Comparison of ENCODE assay signal across 10 cellular contexts in genomic region chr14:102318781-102319276, GRCh38. TPM values are rescaled to one million over a fixed set of nuclear protein-coding genes. Genes with fewer than 3 reads are reported as not detected.
DNase-seq lines count a peak whose midpoint lies in the region; ATAC-seq, FAIRE-seq and TF ChIP-seq lines count a peak whose summit lies in the region.
"Had no signal": no experiment of that assay in that cellular context is flagged by ENCODE, and none has a peak within 500 bp of the region (broad histone marks: within the 10 kb centered on the region; RNA-seq: fewer than 3 reads in every experiment).

No MANE protein-coding gene starts in this region.

- no peak overlapping the region for H3K4ac ChIP-seq in mesendoderm (ENCODE audit: low read depth, low read length)

- H3K27ac ChIP-seq in K562 (ENCODE audit: extremely low read depth, low read depth, low read length) (no peak overlapping the region; the same call in 2 of the 3 replicates), mesendoderm (ENCODE audit: low read depth, low read length) (no peak overlapping the region), urinary bladder (ENCODE audit: low read depth) (peak overlapping the region; percentile 76)

- H3K4me1 Mint-ChIP-seq in activated naive CD4-positive, alpha-beta T cell treated with anti-CD3 and anti-CD28 coated beads, Interleukin-2, amount 50 U/mL, for 24 hours = peaks cover 63% of the 10 kb centered on the region

- no peak for TF ChIP-seq EP300 in K562 (IDR thresholded peaks at IDR 0.05; ENCODE audit: low read length)

- peaks cover 7% of the 10 kb centered on the region for H3K79me1 ChIP-seq in mesendoderm (ENCODE audit: low read length)

- peak overlapping the region; percentile 66 for H3K56ac ChIP-seq in mesendoderm (ENCODE audit: low read length)

- no peak for DNase-seq in activated naive CD4-positive, alpha-beta T cell (lab: John Stamatoyannopoulos, UW)
- DNase-seq in K562 (ENCODE audit: extremely low read depth in 1 of 4, low spot score in 3 of 4) = no peak
- DNase-seq in mesendoderm = no peak
- DNase-seq in D721Med (ENCODE audit: insufficient read length, low spot score) = no peak

- in situ Hi-C loops in K562 (cut with MboI) = loop anchor here (5.0 to 10.0 kb wide), 3 partner anchors 254 to 614 kb away; partner anchors contain the start of gene DYNC1H1

- H4K5ac ChIP-seq in mesendoderm (ENCODE audit: low read length) = no peak overlapping the region

- H3K4me3 ChIP-seq in K562 (peak overlapping the region; percentile 84), mesendoderm (ENCODE audit: low read length) (no peak overlapping the region), urinary bladder (ENCODE audit: low read depth, low read length) (peak overlapping the region; percentile 84)

- no peaks in the 10 kb centered on the region for H3K9me3 ChIP-seq in K562 (replicated peaks; ENCODE audit: control insufficient read depth, insufficient read depth, low read depth, low read length)

- no peaks in the 10 kb centered on the region for H3K9me3 Mint-ChIP-seq in activated naive CD4-positive, alpha-beta T cell treated with anti-CD3 and anti-CD28 coated beads, Interleukin-2, amount 50 U/mL, for 24 hours

- H3K4me2 ChIP-seq in K562 (ENCODE audit: insufficient read depth, low read length) (peak overlapping the region; percentile 91), mesendoderm (ENCODE audit: low read length) (peak overlapping the region; percentile 5)

- peaks cover 15% of the 10 kb centered on the region for H3K79me2 ChIP-seq in K562 (ENCODE audit: control insufficient read depth, insufficient read depth, low read length)
- peaks cover 2% of the 10 kb centered on the region for H3K79me2 ChIP-seq in mesendoderm (ENCODE audit: control insufficient read depth, insufficient read depth, low read length)

- TF ChIP-seq CTCF in K562 (IDR thresholded peaks at IDR 0.05 in 2 of 3, conservative IDR thresholded peaks at IDR 0.05 in 1 of 3; ENCODE audit: insufficient read depth in 2 of 3, low read depth in 1 of 3, low read length in 3 of 3) = no peak
- TF ChIP-seq CTCF in D721Med (IDR thresholded peaks at IDR 0.05; ENCODE audit: insufficient read depth, missing control alignments) = no peak

- peak overlapping the region in 1 of 2 experiments; percentile 91; a peak in 2 of 4 replicates for H3K9ac ChIP-seq in K562 (ENCODE audit: insufficient read depth in 1 of 2, low read depth in 2 of 2, low read length in 2 of 2)
- peak overlapping the region; percentile 55 for H3K9ac ChIP-seq in mesendoderm (ENCODE audit: low read length)

- H3K4me1 ChIP-seq in K562 (replicated peaks in 1 of 2; ENCODE audit: control insufficient read depth in 2 of 2, insufficient read depth in 2 of 2, low read length in 2 of 2) (peaks cover 24 to 31% of the 10 kb centered on the region in 2 experiments; a peak in 4 of 5 replicates), mesendoderm (ENCODE audit: control insufficient read depth, low read depth, low read length) (peaks cover 2% of the 10 kb centered on the region), urinary bladder (ENCODE audit: insufficient read depth) (no peaks in the 10 kb centered on the region)

- H3K27me3 ChIP-seq in K562 (ENCODE audit: control insufficient read depth in 2 of 2, insufficient read depth in 2 of 2, low read length in 2 of 2) = no peaks in the 10 kb centered on the region
- no peaks in the 10 kb centered on the region for H3K27me3 ChIP-seq in mesendoderm (ENCODE audit: insufficient read depth, low read length, poor library complexity)

- H2AK5ac ChIP-seq in mesendoderm (ENCODE audit: low read length) = no peak overlapping the region

- H2BK5ac ChIP-seq in mesendoderm (ENCODE audit: low read length) = no peak overlapping the region

- H3K9me1 ChIP-seq in K562 (ENCODE audit: control insufficient read depth, insufficient read depth, low read length) = no peaks in the 10 kb centered on the region

- H3K36me3 Mint-ChIP-seq in activated naive CD4-positive, alpha-beta T cell treated with anti-CD3 and anti-CD28 coated beads, Interleukin-2, amount 50 U/mL, for 24 hours = no peaks in the 10 kb centered on the region

- WGBS in K562 (ENCODE audit: insufficient coverage, low coverage, missing lambda C conversion rate) = 51% methylated on average over 13 of the region's 15 CpGs
- no CpG with 5 or more reads among the region's 15 CpGs for WGBS in mesendoderm (ENCODE audit: extremely low coverage, insufficient coverage, low lambda C conversion rate)
- WGBS in urinary bladder = 66% methylated on average over 15 of the region's 15 CpGs

- no TSS peak for BruUV-seq in K562 (replicated peaks; lab: Mats Ljungman, UMichigan)

- POLR2A ChIA-PET in K562 (lab: Yijun Ruan, JAX) = no interaction called here

- H4K8ac ChIP-seq in mesendoderm (ENCODE audit: low read depth, low read length) = no peak overlapping the region

- no peak overlapping the region for H3K18ac ChIP-seq in mesendoderm (ENCODE audit: low read length)

- H4K20me1 ChIP-seq in K562 (replicated peaks; ENCODE audit: control insufficient read depth, insufficient read depth, low read length) = no peaks in the 10 kb centered on the region

- no peak overlapping the region for H2BK15ac ChIP-seq in mesendoderm (replicated peaks; ENCODE audit: low read depth)

- no peak overlapping the region for H3K23ac ChIP-seq in mesendoderm (ENCODE audit: low read length)

- peak overlapping the region; percentile 98 for H3K27ac Mint-ChIP-seq in activated naive CD4-positive, alpha-beta T cell treated with anti-CD3 and anti-CD28 coated beads, Interleukin-2, amount 50 U/mL, for 24 hours

- H3K36me3 ChIP-seq in K562 (ENCODE audit: control insufficient read depth, insufficient read depth, low read length) = peaks cover 14% of the 10 kb centered on the region; the same call in 2 of the 3 replicates
- no peaks in the 10 kb centered on the region for H3K36me3 ChIP-seq in mesendoderm (ENCODE audit: control insufficient read depth, insufficient read depth, low read length)
- H3K36me3 ChIP-seq in urinary bladder (ENCODE audit: insufficient read depth) = no peaks in the 10 kb centered on the region

- intact Hi-C loops in K562 (cut with micrococcal nuclease) = loop anchor here (5.0 kb wide), 3 partner anchors 198 to 357 kb away; partner anchors contain the start of gene DYNC1H1

- H3K27me3 Mint-ChIP-seq in activated naive CD4-positive, alpha-beta T cell treated with anti-CD3 and anti-CD28 coated beads, Interleukin-2, amount 50 U/mL, for 24 hours = no peaks in the 10 kb centered on the region

- FAIRE-seq in K562 (lab: Jason Lieb, UNC) (no peak), D721Med (lab: Jason Lieb, UNC) (no peak)
- FAIRE-seq: G401.6, RCC 7860 had no signal

- peak overlapping the region; percentile 99 for H2AFZ ChIP-seq in K562 (ENCODE audit: low read depth, low read length)

- TF ChIP-seq POLR2A in K562 (conservative IDR thresholded peaks at IDR 0.05) = no peak

- H2BK120ac ChIP-seq in mesendoderm (ENCODE audit: low read depth, low read length) = no peak overlapping the region

- H3K4me3 Mint-ChIP-seq in activated naive CD4-positive, alpha-beta T cell treated with anti-CD3 and anti-CD28 coated beads, Interleukin-2, amount 50 U/mL, for 24 hours = peak overlapping the region; percentile 93

- CTCF ChIA-PET in K562 (lab: Yijun Ruan, JAX; ENCODE audit: low intra/inter-chr PET ratio) = no interaction called here

- ATAC-seq in K562 (no peak), HG03342 (IDR thresholded peaks at IDR 0.05; ENCODE audit: unreplicated experiment) (no peak), HG03520 (IDR thresholded peaks at IDR 0.05; ENCODE audit: unreplicated experiment) (no peak)

- no peak for TF ChIP-seq RAD21 in K562 (CRISPR knock-in tag; conservative IDR thresholded peaks at IDR 0.05 in 1 of 2, IDR thresholded peaks at IDR 0.05 in 1 of 2)

RNA-seq across cellular contexts. Expression of gene ZNF839, which starts 0.7 kb away (rescaled TPM):
- total RNA-seq in K562 (2011; cell fraction: chromatin; rRNA removed; ENCODE audit: low replicate concordance) = 28.7 and 36.1 TPM in 2 replicates
- 12.0 and 18.5 TPM in 2 replicates for total RNA-seq in K562 (2011; cell fraction: nucleolus; rRNA removed)
- total RNA-seq in K562 (2011; cell fraction: nucleoplasm; rRNA removed) = 18.0 and 21.4 TPM in 2 replicates
- total RNA-seq in K562 (2014; rRNA removed) = 6.1 and 6.6 TPM in 2 replicates
- 5.2 and 5.3 TPM in 2 replicates for total RNA-seq in K562 (2014; rRNA removed; fragmentation: Illumina TruSeq; extraction: Trizol)
- 5.1 and 5.7 TPM in 2 replicates for total RNA-seq in K562 (2015; rRNA removed; fragmentation: Illumina TruSeq; extraction: Trizol)
- 6.6 and 8.4 TPM in 2 replicates for total RNA-seq in K562 (2021)
- 7.7 and 8.4 TPM in 2 replicates for polyA plus RNA-seq in K562 (2011; rRNA removed)
- 5.6 and 5.7 TPM in 2 replicates for polyA plus RNA-seq in K562 (2011; cell fraction: cytosol; rRNA removed)
- polyA plus RNA-seq in K562 (2011; cell fraction: nucleus; rRNA removed) = 16.9 and 27.9 TPM in 2 replicates
- polyA plus RNA-seq in K562 (2012) = 4.0 and 6.3 TPM in 2 replicates
- 5.1 and 6.3 TPM in 2 replicates for polyA plus RNA-seq in K562 (2014; fragmentation: Illumina TruSeq; extraction: Trizol)
- polyA plus RNA-seq in K562 (2014; fragmentation: Nextera tagmentation; extraction: Ambion mirVana) = 1 to 10 TPM in 1 of 2 experiments, under 1 TPM in 1; 0.42 to 1.0 TPM
- polyA plus RNA-seq in K562 (2014; rRNA removed) = 8.4 and 8.6 TPM in 2 replicates
- polyA minus RNA-seq in K562 (2011; rRNA and poly(A)+ RNA removed) = 5.9 and 6.7 TPM in 2 replicates
- polyA minus RNA-seq in K562 (2011; cell fraction: cytosol; rRNA and poly(A)+ RNA removed) = 3.0 and 7.6 TPM in 2 replicates
- 6.0 and 6.1 TPM in 2 replicates for polyA minus RNA-seq in K562 (2011; cell fraction: nucleus; rRNA and poly(A)+ RNA removed)
- 5.3 TPM for polyA plus RNA-seq in mesendoderm (2013, experiment 1 of 2)
- 5.9 TPM for polyA plus RNA-seq in mesendoderm (2013, experiment 2 of 2)
- total RNA-seq in urinary bladder = 10.6 TPM
- polyA plus RNA-seq in urinary bladder = 7.0 TPM

RNA-seq across cellular contexts. Expression of gene MOK, which starts 13.9 kb away (rescaled TPM):
- 15.0 and 20.7 TPM in 2 replicates for total RNA-seq in K562 (2011; cell fraction: chromatin; rRNA removed; ENCODE audit: low replicate concordance)
- 12.2 and 12.3 TPM in 2 replicates for total RNA-seq in K562 (2011; cell fraction: nucleolus; rRNA removed)
- total RNA-seq in K562 (2011; cell fraction: nucleoplasm; rRNA removed) = 14.4 and 17.2 TPM in 2 replicates
- total RNA-seq in K562 (2014; rRNA removed) (5.8 and 7.2 TPM in 2 replicates), K562 (2014; rRNA removed; fragmentation: Illumina TruSeq; extraction: Trizol) (5.2 and 5.3 TPM in 2 replicates), K562 (2015; rRNA removed; fragmentation: Illumina TruSeq; extraction: Trizol) (4.6 and 5.3 TPM in 2 replicates), K562 (2021) (4.9 TPM in 2 replicates), urinary bladder (19.3 TPM)
- polyA plus RNA-seq in K562 (2011; rRNA removed) (4.3 and 6.2 TPM in 2 replicates), K562 (2014; fragmentation: Illumina TruSeq; extraction: Trizol) (3.6 and 7.5 TPM in 2 replicates), K562 (2014; fragmentation: Nextera tagmentation; extraction: Ambion mirVana) (1 to 10 TPM; 1.3 to 2.5 TPM), K562 (2014; rRNA removed) (7.6 and 8.4 TPM in 2 replicates), urinary bladder (12.9 TPM)
- polyA plus RNA-seq in K562 (2011; cell fraction: cytosol; rRNA removed) = 3.4 and 4.0 TPM in 2 replicates
- 16.6 and 29.5 TPM in 2 replicates for polyA plus RNA-seq in K562 (2011; cell fraction: nucleus; rRNA removed)
- polyA plus RNA-seq in K562 (2012) = 4.5 and 6.4 TPM in 2 replicates
- polyA minus RNA-seq in K562 (2011; rRNA and poly(A)+ RNA removed) = 4.3 TPM in 2 replicates
- polyA minus RNA-seq in K562 (2011; cell fraction: cytosol; rRNA and poly(A)+ RNA removed) = 1.1 and 3.5 TPM in 2 replicates
- 8.1 TPM in 2 replicates for polyA minus RNA-seq in K562 (2011; cell fraction: nucleus; rRNA and poly(A)+ RNA removed)
- 3.2 TPM for polyA plus RNA-seq in mesendoderm (2013, experiment 1 of 2)
- polyA plus RNA-seq in mesendoderm (2013, experiment 2 of 2) = 2.7 TPM

RNA-seq across cellular contexts. Expression of gene CINP, which starts 43.9 kb away (rescaled TPM):
- 24.7 and 34.2 TPM in 2 replicates for total RNA-seq in K562 (2011; cell fraction: chromatin; rRNA removed; ENCODE audit: low replicate concordance)
- 17.8 and 18.5 TPM in 2 replicates for total RNA-seq in K562 (2011; cell fraction: nucleolus; rRNA removed)
- total RNA-seq in K562 (2011; cell fraction: nucleoplasm; rRNA removed) = 23.9 and 27.1 TPM in 2 replicates
- total RNA-seq in K562 (2014; rRNA removed) = 47.7 and 56.1 TPM in 2 replicates
- 39.3 and 44.7 TPM in 2 replicates for total RNA-seq in K562 (2014; rRNA removed; fragmentation: Illumina TruSeq; extraction: Trizol)
- total RNA-seq in K562 (2015; rRNA removed; fragmentation: Illumina TruSeq; extraction: Trizol) = 40.1 and 41.2 TPM in 2 replicates
- 41.2 and 41.8 TPM in 2 replicates for total RNA-seq in K562 (2021)
- 40.8 and 43.7 TPM in 2 replicates for polyA plus RNA-seq in K562 (2011; rRNA removed)
- polyA plus RNA-seq in K562 (2011; cell fraction: cytosol; rRNA removed) = 46.2 and 84.1 TPM in 2 replicates
- 15.0 and 17.6 TPM in 2 replicates for polyA plus RNA-seq in K562 (2011; cell fraction: nucleus; rRNA removed)
- polyA plus RNA-seq in K562 (2012) = 37.8 and 38.6 TPM in 2 replicates
- 56.5 and 62.4 TPM in 2 replicates for polyA plus RNA-seq in K562 (2014; fragmentation: Illumina TruSeq; extraction: Trizol)
- 10 to 100 TPM; 36.3 to 63.2 TPM for polyA plus RNA-seq in K562 (2014; fragmentation: Nextera tagmentation; extraction: Ambion mirVana)
- 54.2 and 54.5 TPM in 2 replicates for polyA plus RNA-seq in K562 (2014; rRNA removed)
- polyA minus RNA-seq in K562 (2011; rRNA and poly(A)+ RNA removed) = 26.9 and 36.0 TPM in 2 replicates
- polyA minus RNA-seq in K562 (2011; cell fraction: cytosol; rRNA and poly(A)+ RNA removed) = 15.5 and 16.7 TPM in 2 replicates
- 7.1 and 10.9 TPM in 2 replicates for polyA minus RNA-seq in K562 (2011; cell fraction: nucleus; rRNA and poly(A)+ RNA removed)
- polyA plus RNA-seq in mesendoderm (2013, experiment 1 of 2) = 35.2 TPM
- polyA plus RNA-seq in mesendoderm (2013, experiment 2 of 2) = 34.8 TPM
- total RNA-seq in urinary bladder = 32.7 TPM
- 29.3 TPM for polyA plus RNA-seq in urinary bladder

RNA-seq across cellular contexts. Expression of gene TECPR2, which starts 43.9 kb away (rescaled TPM):
- total RNA-seq in K562 (2011; cell fraction: chromatin; rRNA removed; ENCODE audit: low replicate concordance) = 6.6 and 6.9 TPM in 2 replicates
- 3.2 and 5.3 TPM in 2 replicates for total RNA-seq in K562 (2011; cell fraction: nucleolus; rRNA removed)
- 1.8 and 3.7 TPM in 2 replicates for total RNA-seq in K562 (2011; cell fraction: nucleoplasm; rRNA removed)
- total RNA-seq in K562 (2014; rRNA removed) = 0.54 and 1.8 TPM in 2 replicates
- 1.0 and 1.1 TPM in 2 replicates for total RNA-seq in K562 (2014; rRNA removed; fragmentation: Illumina TruSeq; extraction: Trizol)
- 0.83 and 1.2 TPM in 2 replicates for total RNA-seq in K562 (2015; rRNA removed; fragmentation: Illumina TruSeq; extraction: Trizol)
- 1.7 and 3.0 TPM in 2 replicates for total RNA-seq in K562 (2021)
- 1.0 and 1.4 TPM in 2 replicates for polyA plus RNA-seq in K562 (2011; rRNA removed)
- polyA plus RNA-seq in K562 (2011; cell fraction: cytosol; rRNA removed) = 0.65 and 1.3 TPM in 2 replicates
- 1.8 and 2.9 TPM in 2 replicates for polyA plus RNA-seq in K562 (2011; cell fraction: nucleus; rRNA removed)
- 1.2 and 1.9 TPM in 2 replicates for polyA plus RNA-seq in K562 (2012)
- polyA plus RNA-seq in K562 (2014; fragmentation: Illumina TruSeq; extraction: Trizol) = 0.65 and 0.96 TPM in 2 replicates
- polyA plus RNA-seq in K562 (2014; fragmentation: Nextera tagmentation; extraction: Ambion mirVana) = under 1 TPM; 0.04 to 0.13 TPM
- polyA plus RNA-seq in K562 (2014; rRNA removed) = 0.62 and 1.1 TPM in 2 replicates
- polyA minus RNA-seq in K562 (2011; rRNA and poly(A)+ RNA removed) = 1.9 and 2.3 TPM in 2 replicates
- 0.82 and 2.5 TPM in 2 replicates for polyA minus RNA-seq in K562 (2011; cell fraction: cytosol; rRNA and poly(A)+ RNA removed)
- 2.0 and 3.1 TPM in 2 replicates for polyA minus RNA-seq in K562 (2011; cell fraction: nucleus; rRNA and poly(A)+ RNA removed)
- 4.2 TPM for polyA plus RNA-seq in mesendoderm (2013, experiment 1 of 2)
- 4.9 TPM for polyA plus RNA-seq in mesendoderm (2013, experiment 2 of 2)
- total RNA-seq in urinary bladder = 12.5 TPM
- 15.6 TPM for polyA plus RNA-seq in urinary bladder
